ENCODE assay signal across 9 cellular contexts in the genomic region with DNA sequence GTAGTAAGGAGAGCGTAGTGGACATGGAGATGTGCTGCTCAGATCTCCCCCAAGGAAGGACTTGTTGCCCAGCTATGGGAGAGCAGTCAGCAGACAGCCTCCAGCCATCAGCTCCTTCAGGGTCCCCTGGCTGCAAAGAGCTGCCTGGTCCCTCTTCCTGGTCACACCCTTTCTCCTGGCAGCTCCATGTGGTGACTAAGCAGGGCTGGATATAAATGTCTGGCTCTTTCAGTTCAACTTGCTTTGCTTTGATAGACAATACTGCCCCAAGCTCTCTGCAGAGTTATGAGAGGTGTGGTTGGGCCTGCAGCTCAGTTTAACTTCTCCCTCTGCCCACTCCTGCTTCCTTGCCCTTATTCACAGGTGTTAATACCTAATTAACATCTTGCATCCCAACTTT.
DNase-seq lines count a peak whose midpoint lies in the region; ATAC-seq and TF ChIP-seq lines count a peak whose summit lies in the region.
"Had no signal": no experiment of that assay in that cellular context is flagged by ENCODE, and none has a peak within 500 bp of the region (broad histone marks: within the 10 kb centered on the region; RNA-seq: fewer than 3 reads in every experiment).

No MANE protein-coding gene starts in this region.

- no peaks in the 10 kb centered on the region for H3K36me3 ChIP-seq in right lobe of liver

- DNase-seq in A172 (ENCODE audit: low spot score), result peak; percentile 89
- DNase-seq in HS-5 (ENCODE audit: low read depth), result peak; percentile 49
- peak; percentile 88 for DNase-seq in MCF 10A (ENCODE audit: unreplicated experiment)
- no peak for DNase-seq in right lobe of liver
- DNase-seq in CD14-positive monocyte (ENCODE audit: low spot score), result no peak
- no peak for DNase-seq in SHP77 treated with DMSO at 0.1 percent for 48 hours (lab: John Stamatoyannopoulos, UW)
- DNase-seq in stimulated activated naive CD4-positive, alpha-beta T cell treated with Interleukin-2 at 50 U/mL for 16 hours (lab: John Stamatoyannopoulos, UW), result no peak
- DNase-seq: DMS79 treated with DMSO at 0.1 percent for 48 hours had no signal

- peak; percentile 11 to 71 (median 34) for ATAC-seq in right lobe of liver
- no peak for ATAC-seq in activated CD4-positive, CD25-positive, alpha-beta regulatory T cell treated with anti-CD3 and anti-CD28 coated beads, Interleukin-2, amount 50 U/mL, for 24 hours

- H3K36me3 Mint-ChIP-seq in MCF 10A (ENCODE audit: insufficient read depth, unreplicated experiment) (no peaks in the 10 kb centered on the region), CD14-positive monocyte (peaks cover 0 to 11% of the 10 kb centered on the region in 2 donors)

- TF ChIP-seq POLR2A in right lobe of liver (IDR thresholded peaks at IDR 0.05), result no peak

- POLR2A ChIA-PET in MCF 10A (lab: Yijun Ruan, JAX), result interaction anchor here (0.6 to 5.8 kb wide), 25 partner anchors 7 to 466 kb away, joined by 3 to 159 read pairs (median 5); a partner anchor contains a TSS

- TF ChIP-seq CTCF in MCF 10A (IDR thresholded peaks at IDR 0.05; ENCODE audit: unreplicated experiment) (no peak), right lobe of liver (IDR thresholded peaks at IDR 0.05) (no peak), CD14-positive monocyte (IDR thresholded peaks at IDR 0.05) (no peak)

- CTCF ChIA-PET in MCF 10A (lab: Yijun Ruan, JAX), result interaction anchor here (0.5 to 5.6 kb wide), 35 partner anchors 8 to 722 kb away, joined by 3 to 79 read pairs (median 5); a partner anchor contains a TSS

- peaks cover 0 to 5% (median 0%) of the 10 kb centered on the region in 4 donors for H3K4me1 ChIP-seq in right lobe of liver

- H3K9me3 Mint-ChIP-seq in MCF 10A (ENCODE audit: unreplicated experiment) (no peaks in the 10 kb centered on the region), CD14-positive monocyte (peaks cover 0 to 2% (median 0%) of the 10 kb centered on the region in 7 donors)

- no peaks in the 10 kb centered on the region for H3K27me3 ChIP-seq in right lobe of liver

- H3K9me3 ChIP-seq in right lobe of liver, result no peaks in the 10 kb centered on the region

- H3K4me3 Mint-ChIP-seq in MCF 10A (ENCODE audit: unreplicated experiment), result no peak overlapping the region
- no peak overlapping the region for H3K4me3 Mint-ChIP-seq in CD14-positive monocyte

- H3K27me3 Mint-ChIP-seq in MCF 10A (ENCODE audit: insufficient read depth, unreplicated experiment), result no peaks in the 10 kb centered on the region
- H3K27me3 Mint-ChIP-seq in CD14-positive monocyte (ENCODE audit: low read depth in 3 of 3), result peaks cover 0 to 3% (median 0%) of the 10 kb centered on the region in 3 donors

- no peak overlapping the region for H3K4me3 ChIP-seq in right lobe of liver

- H3K27ac ChIP-seq in right lobe of liver, result no peak overlapping the region

- H3K4me1 Mint-ChIP-seq in MCF 10A (ENCODE audit: insufficient read depth, unreplicated experiment) (peaks cover 45% of the 10 kb centered on the region), CD14-positive monocyte (peaks cover 87% of the 10 kb centered on the region)

- BruUV-seq in MCF 10A (replicated peaks; lab: Mats Ljungman, UMichigan), result no TSS peak

- peak overlapping the region; percentile 92 for H3K27ac Mint-ChIP-seq in MCF 10A (ENCODE audit: low read depth, unreplicated experiment)
- peak overlapping the region in 2 of 7 donors; percentile 29 to 69 for H3K27ac Mint-ChIP-seq in CD14-positive monocyte

- intact Hi-C loops in MCF 10A (cut with micrococcal nuclease), result loop anchor here (1.0 to 5.0 kb wide), 3 partner anchors 68 to 133 kb away; a partner anchor contains a TSS
- intact Hi-C loops in right lobe of liver (cut with DNase I), result loop anchor here in 1 of 2 donors (10.0 kb wide), 1 partner anchor 65 kb away; a partner anchor contains a TSS
- intact Hi-C loops in CD14-positive monocyte (cut with micrococcal nuclease), result loop anchor here in 1 of 2 donors (5.0 kb wide), 1 partner anchor 33 kb away; no protein-coding TSS in a partner anchor

- WGBS in right lobe of liver (ENCODE audit: insufficient coverage, low coverage, low lambda C conversion rate, missing lambda C conversion rate), result 83% methylated on average over 1 of the region's 1 CpG

Comparison
In these comparisons a context has a peak if more than half of its experiments do, and no peak if none do; other contexts are left out.
1. DNase-seq: peak in A172 (single experiment), HS-5 (single experiment) and MCF 10A (single experiment); none in right lobe of liver (0 of 3), CD14-positive monocyte (single experiment), SHP77 treated with DMSO at 0.1 percent for 48 hours (single experiment) and stimulated activated naive CD4-positive, alpha-beta T cell treated with Interleukin-2 at 50 U/mL for 16 hours (single experiment).
2. ATAC-seq: peak in right lobe of liver (4 of 4); none in activated CD4-positive, CD25-positive, alpha-beta regulatory T cell treated with anti-CD3 and anti-CD28 coated beads, Interleukin-2, amount 50 U/mL, for 24 hours (0 of 2).